In the genomic region with DNA sequence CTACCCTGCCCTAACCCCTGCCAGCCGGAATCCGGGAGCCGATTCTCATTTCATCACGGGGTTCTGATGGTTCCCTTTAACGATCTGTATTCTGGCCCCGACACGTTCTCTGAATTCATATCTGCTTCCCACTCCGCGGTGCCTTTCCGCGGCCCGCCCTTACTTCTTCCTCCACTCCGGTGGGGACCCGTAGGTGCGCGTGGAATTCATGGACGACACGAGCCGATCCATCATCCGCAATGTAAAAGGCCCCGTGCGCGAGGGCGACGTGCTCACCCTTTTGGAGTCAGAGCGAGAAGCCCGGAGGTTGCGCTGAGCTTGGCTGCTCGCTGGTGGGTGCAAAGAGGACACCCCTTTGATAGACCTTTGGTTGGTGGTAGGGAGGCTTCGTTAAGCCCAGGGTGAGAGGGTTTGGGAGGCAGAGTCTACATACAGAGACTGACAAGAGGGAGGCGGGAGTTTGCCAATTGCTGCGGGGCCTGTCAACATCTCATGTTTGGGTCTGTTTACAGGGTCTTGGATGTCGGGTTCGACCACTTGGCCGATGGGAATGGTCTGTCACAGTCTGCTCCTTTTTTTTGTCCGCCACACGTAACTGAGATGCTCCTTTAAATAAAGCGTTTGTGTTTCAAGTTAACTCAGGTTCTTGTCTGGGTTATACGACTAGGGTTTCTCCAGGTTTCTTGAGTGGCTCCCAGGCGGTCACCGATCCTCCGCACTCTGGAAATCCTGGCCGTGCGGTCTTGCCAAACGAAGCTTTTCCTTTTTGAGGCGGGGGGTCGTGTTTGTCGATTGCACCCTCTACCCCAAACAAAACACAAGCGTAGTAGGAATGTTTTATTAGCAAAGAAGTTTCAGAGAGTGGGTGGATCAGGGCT, we compare ENCODE assay signal across 8 cellular contexts. TPM values are rescaled to one million over a fixed set of nuclear protein-coding genes. Genes with fewer than 3 reads are reported as not detected.
DNase-seq lines count a peak whose midpoint lies in the region; ATAC-seq and TF ChIP-seq lines count a peak whose summit lies in the region.

No MANE protein-coding gene starts in this region.

- peaks cover 42% of the 10 kb centered on the region for H3K79me2 ChIP-seq in smooth muscle cell (ENCODE audit: low read depth)

- H4K20me1 ChIP-seq in smooth muscle cell (ENCODE audit: low read depth) = peaks cover 24% of the 10 kb centered on the region

- peak overlapping the region; percentile 97 for H3K4me2 ChIP-seq in smooth muscle cell

- in situ Hi-C loops in KBM-7 (cut with MboI; ENCODE audit: low pct_unique_long_range_greater_than_20kb, low sequenced_read_pairs) = no loop called here

- no peaks in the 10 kb centered on the region for H3K27me3 Mint-ChIP-seq in activated CD4-positive, alpha-beta T cell treated with anti-CD3 and anti-CD28 coated beads for 36 hours
- no peaks in the 10 kb centered on the region for H3K27me3 Mint-ChIP-seq in activated naive CD8-positive, alpha-beta T cell treated with anti-CD3 and anti-CD28 coated beads for 36 hours

- TF ChIP-seq CTCF in smooth muscle cell (IDR thresholded peaks at IDR 0.05; ENCODE audit: borderline replicate concordance, insufficient read depth, poor library complexity, severe bottlenecking) = no peak

- POLR2A ChIA-PET in activated CD4-positive, alpha-beta T cell treated with anti-CD3 and anti-CD28 coated beads for 36 hours (lab: Charles Lee) = no interaction called here

- H3K36me3 ChIP-seq in iPS DF 6.9 (ENCODE audit: control insufficient read depth, insufficient read depth, low read length) (peaks cover 12% of the 10 kb centered on the region), smooth muscle cell (ENCODE audit: low read depth) (no peaks in the 10 kb centered on the region)

- H3K4me3 ChIP-seq in iPS DF 6.9 (ENCODE audit: low read length) = peak overlapping the region; percentile 89
- peak overlapping the region; percentile 93 for H3K4me3 ChIP-seq in smooth muscle cell

- peaks cover 32% of the 10 kb centered on the region for H3K36me3 Mint-ChIP-seq in activated CD4-positive, alpha-beta T cell treated with anti-CD3 and anti-CD28 coated beads for 36 hours (ENCODE audit: low read depth)
- peaks cover 42% of the 10 kb centered on the region for H3K36me3 Mint-ChIP-seq in activated naive CD8-positive, alpha-beta T cell treated with anti-CD3 and anti-CD28 coated beads for 36 hours

- H3K4me1 ChIP-seq in iPS DF 6.9 (ENCODE audit: control insufficient read depth, insufficient read depth, low read length) = peaks cover 5% of the 10 kb centered on the region
- H3K4me1 ChIP-seq in smooth muscle cell (ENCODE audit: low read depth) = peaks cover 20% of the 10 kb centered on the region

- CTCF ChIA-PET in activated CD4-positive, alpha-beta T cell treated with anti-CD3 and anti-CD28 coated beads for 36 hours (lab: Charles Lee) = interaction anchor here (0.6 to 4.0 kb wide), 3 partner anchors 11 to 1957 kb away, joined by 3 to 20 read pairs (median 14); no protein-coding TSS in a partner anchor

- H3K9ac ChIP-seq in smooth muscle cell (ENCODE audit: low read depth) = peak overlapping the region; percentile 99

- H3K27ac Mint-ChIP-seq in activated CD4-positive, alpha-beta T cell treated with anti-CD3 and anti-CD28 coated beads for 36 hours = peak overlapping the region; percentile 97
- peak overlapping the region; percentile 95 for H3K27ac Mint-ChIP-seq in activated naive CD8-positive, alpha-beta T cell treated with anti-CD3 and anti-CD28 coated beads for 36 hours

- intact Hi-C loops in activated CD4-positive, alpha-beta T cell treated with anti-CD3 and anti-CD28 coated beads for 36 hours (cut with DNase I, micrococcal nuclease) = loop anchor here (1.0 to 5.0 kb wide), 12 partner anchors 14 to 380 kb away; partner anchors contain the start of genes CD320 (in 2 of the 2), RAB11B (in 2 of the 2), TIMM44 (in 2 of the 2) and CERS4 (in 1 of the 2)

- H3K27me3 ChIP-seq in iPS DF 6.9 (ENCODE audit: control insufficient read depth, insufficient read depth, low read length) (no peaks in the 10 kb centered on the region), smooth muscle cell (ENCODE audit: low read depth) (no peaks in the 10 kb centered on the region)

- DNase-seq in activated CD4-positive, alpha-beta T cell treated with anti-CD3 and anti-CD28 coated beads for 36 hours = no peak
- DNase-seq in activated CD4-positive, alpha-beta T cell treated with anti-CD3 and anti-CD28 coated beads for 4 hours = no peak
- DNase-seq in activated naive CD8-positive, alpha-beta T cell treated with anti-CD3 and anti-CD28 coated beads for 36 hours = no peak
- DNase-seq in iPS DF 6.9 (ENCODE audit: low read depth, low spot score) = no peak
- no peak for DNase-seq in smooth muscle cell (lab: John Stamatoyannopoulos, UW; ENCODE audit: unreplicated experiment)
- no peak for DNase-seq in DMS114 treated with DMSO at 0.1 percent for 48 hours (lab: John Stamatoyannopoulos, UW; ENCODE audit: unreplicated experiment)
- DNase-seq in NOMO-1 treated with DMSO at 0.1 percent for 48 hours (lab: John Stamatoyannopoulos, UW; ENCODE audit: unreplicated experiment) = no peak
- no peak for DNase-seq in KBM-7

- H2AFZ ChIP-seq in smooth muscle cell (ENCODE audit: low read depth) = no peak overlapping the region

- H3K27ac ChIP-seq in iPS DF 6.9 (ENCODE audit: low read length) = no peak overlapping the region
- H3K27ac ChIP-seq in smooth muscle cell (ENCODE audit: low read depth) = peak overlapping the region; percentile 62

- ATAC-seq in activated CD4-positive, alpha-beta T cell treated with anti-CD3 and anti-CD28 coated beads for 36 hours = peak; percentile 2

- peak overlapping the region; percentile 97 for H3K4me3 Mint-ChIP-seq in activated CD4-positive, alpha-beta T cell treated with anti-CD3 and anti-CD28 coated beads for 36 hours
- H3K4me3 Mint-ChIP-seq in activated naive CD8-positive, alpha-beta T cell treated with anti-CD3 and anti-CD28 coated beads for 36 hours = peak overlapping the region; percentile 97

- no CpG with 5 or more reads among the region's 49 CpGs for WGBS in iPS DF 6.9 (ENCODE audit: insufficient coverage, insufficient read length)
- WGBS in smooth muscle cell (ENCODE audit: low lambda C conversion rate) = 14% methylated on average over 49 of the region's 49 CpGs

- peaks cover 22% of the 10 kb centered on the region for H3K4me1 Mint-ChIP-seq in activated CD4-positive, alpha-beta T cell treated with anti-CD3 and anti-CD28 coated beads for 36 hours
- H3K4me1 Mint-ChIP-seq in activated naive CD8-positive, alpha-beta T cell treated with anti-CD3 and anti-CD28 coated beads for 36 hours = peaks cover 23% of the 10 kb centered on the region

- no peaks in the 10 kb centered on the region for H3K9me3 Mint-ChIP-seq in activated CD4-positive, alpha-beta T cell treated with anti-CD3 and anti-CD28 coated beads for 36 hours (ENCODE audit: low read depth)
- no peaks in the 10 kb centered on the region for H3K9me3 Mint-ChIP-seq in activated naive CD8-positive, alpha-beta T cell treated with anti-CD3 and anti-CD28 coated beads for 36 hours

- no peaks in the 10 kb centered on the region for H3F3A ChIP-seq in smooth muscle cell (ENCODE audit: low read depth)

- H3K9me3 ChIP-seq in iPS DF 6.9 (ENCODE audit: control insufficient read depth, insufficient read depth, low read length) (no peaks in the 10 kb centered on the region), smooth muscle cell (replicated peaks; ENCODE audit: low read depth) (no peaks in the 10 kb centered on the region)

RNA-seq across cellular contexts. Expression of gene RPS28, which starts 0.7 kb away (rescaled TPM):
- 1,000 to 10,000 TPM; 1,994 to 2,316 TPM for total RNA-seq in activated CD4-positive, alpha-beta T cell treated with anti-CD3 and anti-CD28 coated beads for 36 hours
- 1,000 to 10,000 TPM; 2,304 to 2,331 TPM for total RNA-seq in activated naive CD8-positive, alpha-beta T cell treated with anti-CD3 and anti-CD28 coated beads for 36 hours
- total RNA-seq in smooth muscle cell = 212 and 236 TPM in 2 replicates
- 574 and 669 TPM in 2 replicates for polyA plus RNA-seq in smooth muscle cell

RNA-seq across cellular contexts. Expression of gene NDUFA7, which starts 0.8 kb away (rescaled TPM):
- 100 to 1,000 TPM in 1 of 2 experiments, 10 to 100 TPM in 1; 90.9 to 112 TPM for total RNA-seq in activated CD4-positive, alpha-beta T cell treated with anti-CD3 and anti-CD28 coated beads for 36 hours
- 10 to 100 TPM; 78.0 to 84.8 TPM for total RNA-seq in activated naive CD8-positive, alpha-beta T cell treated with anti-CD3 and anti-CD28 coated beads for 36 hours
- 17.3 and 19.4 TPM in 2 replicates for total RNA-seq in smooth muscle cell
- polyA plus RNA-seq in smooth muscle cell = 80.4 and 103 TPM in 2 replicates

RNA-seq across cellular contexts. Expression of gene CD320, which starts 13.8 kb away (rescaled TPM):
- total RNA-seq in activated CD4-positive, alpha-beta T cell treated with anti-CD3 and anti-CD28 coated beads for 36 hours = 10 to 100 TPM; 39.9 to 41.4 TPM
- total RNA-seq in activated naive CD8-positive, alpha-beta T cell treated with anti-CD3 and anti-CD28 coated beads for 36 hours = 10 to 100 TPM; 71.5 to 77.7 TPM
- total RNA-seq in smooth muscle cell = 23.8 and 25.3 TPM in 2 replicates
- 42.7 and 55.4 TPM in 2 replicates for polyA plus RNA-seq in smooth muscle cell

RNA-seq across cellular contexts. Expression of gene KANK3, which starts 21.1 kb away (rescaled TPM):
- total RNA-seq in activated CD4-positive, alpha-beta T cell treated with anti-CD3 and anti-CD28 coated beads for 36 hours = 1 to 10 TPM in 1 of 2 experiments, under 1 TPM in 1; 0.98 to 1.1 TPM
- under 1 TPM; 0.47 to 0.64 TPM for total RNA-seq in activated naive CD8-positive, alpha-beta T cell treated with anti-CD3 and anti-CD28 coated beads for 36 hours
- 0.40 and 1.2 TPM in 2 replicates for total RNA-seq in smooth muscle cell
- polyA plus RNA-seq in smooth muscle cell = 1.3 and 2.4 TPM in 2 replicates

RNA-seq across cellular contexts. Expression of gene ANGPTL4, which starts 42.0 kb away (rescaled TPM):
- total RNA-seq in activated CD4-positive, alpha-beta T cell treated with anti-CD3 and anti-CD28 coated beads for 36 hours = 1 to 10 TPM; 7.4 to 7.9 TPM
- total RNA-seq in activated naive CD8-positive, alpha-beta T cell treated with anti-CD3 and anti-CD28 coated beads for 36 hours = 1 to 10 TPM; 1.9 to 2.1 TPM
- 9.4 and 10.2 TPM in 2 replicates for total RNA-seq in smooth muscle cell
- polyA plus RNA-seq in smooth muscle cell = 18.7 and 23.9 TPM in 2 replicates
